1 cellular context compared by ENCODE assay signal in the genomic region with DNA sequence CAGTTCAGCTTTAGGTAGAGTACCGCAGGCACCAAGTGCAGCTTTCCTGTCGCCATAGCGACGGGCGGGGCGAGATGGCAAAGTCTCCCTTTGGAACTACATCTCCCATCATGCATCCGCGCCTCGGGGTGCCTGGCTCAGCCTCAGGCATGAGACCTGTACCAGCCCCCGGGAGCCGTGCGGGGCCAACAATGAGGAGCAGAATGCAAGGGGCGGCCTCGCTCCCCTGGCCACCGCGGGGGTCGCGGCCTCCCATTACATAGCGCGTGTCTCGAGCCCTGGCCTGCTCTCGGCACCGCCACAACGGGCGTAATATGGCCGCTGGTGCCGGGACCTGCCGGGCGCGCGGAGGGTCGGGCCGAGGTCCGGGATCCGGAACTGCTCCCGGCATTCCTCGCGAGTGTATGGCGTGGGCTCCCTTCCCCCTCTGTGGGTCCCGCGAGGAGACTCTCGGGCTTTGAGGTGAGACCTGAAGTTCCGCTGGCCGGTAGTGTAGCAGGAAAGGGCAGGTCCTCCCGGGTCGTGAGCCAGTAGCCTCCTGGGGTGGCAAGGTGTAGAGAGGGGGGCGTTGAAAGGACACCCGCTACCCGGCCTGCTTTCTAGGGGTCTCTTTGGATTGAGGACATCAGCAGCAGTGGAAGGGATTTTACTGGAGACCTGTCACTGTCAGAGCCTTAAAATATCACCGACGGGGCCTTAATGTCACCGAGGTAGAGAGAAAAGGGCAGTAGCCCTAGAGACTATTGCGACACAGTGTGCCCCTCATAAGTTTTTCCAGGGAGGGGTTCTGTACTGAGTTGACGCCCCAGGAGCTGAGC.
A peak's percentile ranks its signal among the peaks of the same experiment; 100 is the strongest.
TF ChIP-seq lines count a peak whose summit lies in the region.

A gene with protein sequence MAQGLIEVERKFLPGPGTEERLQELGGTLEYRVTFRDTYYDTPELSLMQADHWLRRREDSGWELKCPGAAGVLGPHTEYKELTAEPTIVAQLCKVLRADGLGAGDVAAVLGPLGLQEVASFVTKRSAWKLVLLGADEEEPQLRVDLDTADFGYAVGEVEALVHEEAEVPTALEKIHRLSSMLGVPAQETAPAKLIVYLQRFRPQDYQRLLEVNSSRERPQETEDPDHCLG (plus strand): TSS at position 390 of the 818 bp plus-strand sequence. CDS start 487 bp downstream, outside the sequence.

TF ChIP-seq in K562, 482 proteins besides CTCF, POLR2A, EP300 and RAD21 (continued from another document):
- TF ChIP-seq TEAD4 (IDR thresholded peaks at IDR 0.05; ENCODE audit: low read length) = no peak
- no peak for TF ChIP-seq TEAD4 (CRISPR knock-in tag; IDR thresholded peaks at IDR 0.05; ENCODE audit: borderline replicate concordance)
- TF ChIP-seq ZNF239 (CRISPR knock-in tag; IDR thresholded peaks at IDR 0.05) = no peak
- TF ChIP-seq MXI1 (IDR thresholded peaks at IDR 0.05; ENCODE audit: low read depth, low read length) = peak; percentile 91
- TF ChIP-seq, protein P1, sequence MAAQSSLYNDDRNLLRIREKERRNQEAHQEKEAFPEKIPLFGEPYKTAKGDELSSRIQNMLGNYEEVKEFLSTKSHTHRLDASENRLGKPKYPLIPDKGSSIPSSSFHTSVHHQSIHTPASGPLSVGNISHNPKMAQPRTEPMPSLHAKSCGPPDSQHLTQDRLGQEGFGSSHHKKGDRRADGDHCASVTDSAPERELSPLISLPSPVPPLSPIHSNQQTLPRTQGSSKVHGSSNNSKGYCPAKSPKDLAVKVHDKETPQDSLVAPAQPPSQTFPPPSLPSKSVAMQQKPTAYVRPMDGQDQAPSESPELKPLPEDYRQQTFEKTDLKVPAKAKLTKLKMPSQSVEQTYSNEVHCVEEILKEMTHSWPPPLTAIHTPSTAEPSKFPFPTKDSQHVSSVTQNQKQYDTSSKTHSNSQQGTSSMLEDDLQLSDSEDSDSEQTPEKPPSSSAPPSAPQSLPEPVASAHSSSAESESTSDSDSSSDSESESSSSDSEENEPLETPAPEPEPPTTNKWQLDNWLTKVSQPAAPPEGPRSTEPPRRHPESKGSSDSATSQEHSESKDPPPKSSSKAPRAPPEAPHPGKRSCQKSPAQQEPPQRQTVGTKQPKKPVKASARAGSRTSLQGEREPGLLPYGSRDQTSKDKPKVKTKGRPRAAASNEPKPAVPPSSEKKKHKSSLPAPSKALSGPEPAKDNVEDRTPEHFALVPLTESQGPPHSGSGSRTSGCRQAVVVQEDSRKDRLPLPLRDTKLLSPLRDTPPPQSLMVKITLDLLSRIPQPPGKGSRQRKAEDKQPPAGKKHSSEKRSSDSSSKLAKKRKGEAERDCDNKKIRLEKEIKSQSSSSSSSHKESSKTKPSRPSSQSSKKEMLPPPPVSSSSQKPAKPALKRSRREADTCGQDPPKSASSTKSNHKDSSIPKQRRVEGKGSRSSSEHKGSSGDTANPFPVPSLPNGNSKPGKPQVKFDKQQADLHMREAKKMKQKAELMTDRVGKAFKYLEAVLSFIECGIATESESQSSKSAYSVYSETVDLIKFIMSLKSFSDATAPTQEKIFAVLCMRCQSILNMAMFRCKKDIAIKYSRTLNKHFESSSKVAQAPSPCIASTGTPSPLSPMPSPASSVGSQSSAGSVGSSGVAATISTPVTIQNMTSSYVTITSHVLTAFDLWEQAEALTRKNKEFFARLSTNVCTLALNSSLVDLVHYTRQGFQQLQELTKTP (IDR thresholded peaks at IDR 0.05; ENCODE audit: low read depth in 1 of 2, partially characterized antibody in 2 of 2) = peak in 1 of 2 experiments; percentile 92
- peak; percentile 66 to 91 (median 89) for TF ChIP-seq YY1 (IDR thresholded peaks at IDR 0.05; ENCODE audit: borderline replicate concordance in 1 of 3, control insufficient read depth in 1 of 3, extremely low read depth in 1 of 3, insufficient read depth in 3 of 3, insufficient read length in 1 of 3, insufficient replicate concordance in 2 of 3, low read depth in 1 of 3, low read length in 2 of 3)
- peak; percentile 31 for TF ChIP-seq TAF1 (IDR thresholded peaks at IDR 0.05; ENCODE audit: control insufficient read depth, extremely low read depth, insufficient read depth, low read length, severe bottlenecking)
- TF ChIP-seq RFX1 (IDR thresholded peaks at IDR 0.05) = peak; percentile 97
- TF ChIP-seq ZNF224 (CRISPR knock-in tag; IDR thresholded peaks at IDR 0.05) = peak; percentile 98
- TF ChIP-seq PRPF4 (IDR thresholded peaks at IDR 0.05; ENCODE audit: insufficient read depth, low read depth, low read length, poor library complexity, severe bottlenecking) = no peak
- peak; percentile 76 for TF ChIP-seq CEBPB (tag; IDR thresholded peaks at IDR 0.05)
- no peak for TF ChIP-seq ZKSCAN3 (CRISPR knock-in tag; IDR thresholded peaks at IDR 0.05)
- TF ChIP-seq PTTG1 (tag; IDR thresholded peaks at IDR 0.05; ENCODE audit: low read depth) = no peak
- TF ChIP-seq ZNF24 (IDR thresholded peaks at IDR 0.05) = no peak
- TF ChIP-seq PHB2 (IDR thresholded peaks at IDR 0.05; ENCODE audit: low read depth) = no peak
- TF ChIP-seq GABPA (tag; conservative IDR thresholded peaks at IDR 0.05; ENCODE audit: low read depth) = peak; percentile 70
- no peak for TF ChIP-seq RBM25 (IDR thresholded peaks at IDR 0.05; ENCODE audit: low read depth, low read length, severe bottlenecking)
- TF ChIP-seq HMGN3 (IDR thresholded peaks at IDR 0.05; ENCODE audit: borderline replicate concordance, extremely low read depth, insufficient read length, low read depth, low read length) = peak; percentile 25
- TF ChIP-seq SMARCA4 (IDR thresholded peaks at IDR 0.05) = no peak
- TF ChIP-seq ZNF253 (CRISPR knock-in tag; conservative IDR thresholded peaks at IDR 0.05) = no peak
- TF ChIP-seq TBP (optimal IDR thresholded peaks at IDR 0.05; ENCODE audit: low read depth, low read length) = peak; percentile 57
- TF ChIP-seq CEBPG (CRISPR knock-in tag; IDR thresholded peaks at IDR 0.05) = peak; percentile 40; the same call in 1 of the 2 replicates
- TF ChIP-seq CEBPG (tag; conservative IDR thresholded peaks at IDR 0.05 in 1 of 2, IDR thresholded peaks at IDR 0.05 in 1 of 2) = peak; percentile 25 to 51; a peak in 2 of 4 replicates
- TF ChIP-seq, protein P2, sequence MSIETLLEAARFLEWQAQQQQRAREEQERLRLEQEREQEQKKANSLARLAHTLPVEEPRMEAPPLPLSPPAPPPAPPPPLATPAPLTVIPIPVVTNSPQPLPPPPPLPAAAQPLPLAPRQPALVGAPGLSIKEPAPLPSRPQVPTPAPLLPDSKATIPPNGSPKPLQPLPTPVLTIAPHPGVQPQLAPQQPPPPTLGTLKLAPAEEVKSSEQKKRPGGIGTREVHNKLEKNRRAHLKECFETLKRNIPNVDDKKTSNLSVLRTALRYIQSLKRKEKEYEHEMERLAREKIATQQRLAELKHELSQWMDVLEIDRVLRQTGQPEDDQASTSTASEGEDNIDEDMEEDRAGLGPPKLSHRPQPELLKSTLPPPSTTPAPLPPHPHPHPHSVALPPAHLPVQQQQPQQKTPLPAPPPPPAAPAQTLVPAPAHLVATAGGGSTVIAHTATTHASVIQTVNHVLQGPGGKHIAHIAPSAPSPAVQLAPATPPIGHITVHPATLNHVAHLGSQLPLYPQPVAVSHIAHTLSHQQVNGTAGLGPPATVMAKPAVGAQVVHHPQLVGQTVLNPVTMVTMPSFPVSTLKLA (conservative IDR thresholded peaks at IDR 0.05) = peak; percentile 62 to 85
- peak in 1 of 2 experiments; percentile 22; a peak in 1 of 4 replicates for TF ChIP-seq SIN3A (IDR thresholded peaks at IDR 0.05; ENCODE audit: borderline replicate concordance in 2 of 2, control insufficient read depth in 1 of 2, low read depth in 2 of 2, low read length in 2 of 2)
- TF ChIP-seq RFX7 (CRISPR knock-in tag; IDR thresholded peaks at IDR 0.05) = no peak
- TF ChIP-seq MTA2 (IDR thresholded peaks at IDR 0.05; ENCODE audit: low read depth) = no peak
- TF ChIP-seq, protein P3, sequence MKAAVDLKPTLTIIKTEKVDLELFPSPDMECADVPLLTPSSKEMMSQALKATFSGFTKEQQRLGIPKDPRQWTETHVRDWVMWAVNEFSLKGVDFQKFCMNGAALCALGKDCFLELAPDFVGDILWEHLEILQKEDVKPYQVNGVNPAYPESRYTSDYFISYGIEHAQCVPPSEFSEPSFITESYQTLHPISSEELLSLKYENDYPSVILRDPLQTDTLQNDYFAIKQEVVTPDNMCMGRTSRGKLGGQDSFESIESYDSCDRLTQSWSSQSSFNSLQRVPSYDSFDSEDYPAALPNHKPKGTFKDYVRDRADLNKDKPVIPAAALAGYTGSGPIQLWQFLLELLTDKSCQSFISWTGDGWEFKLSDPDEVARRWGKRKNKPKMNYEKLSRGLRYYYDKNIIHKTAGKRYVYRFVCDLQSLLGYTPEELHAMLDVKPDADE (conservative IDR thresholded peaks at IDR 0.05; ENCODE audit: control insufficient read depth, low read depth, low read length) = 0 out of 2 replicates have a peak, but pooled peaks have one; percentile 34
- TF ChIP-seq KLF1 (tag; IDR thresholded peaks at IDR 0.05) = peak; percentile 57; the same call in 1 of the 2 replicates
- no peak for TF ChIP-seq KLF10 (CRISPR knock-in tag; IDR thresholded peaks at IDR 0.05)
